Comparison of ENCODE assay signal across 8 cellular contexts in genomic region chr1:98048234-98048633, GRCh38.
A peak's percentile ranks its signal among the peaks of the same experiment; 100 is the strongest.
DNase-seq lines count a peak whose midpoint lies in the region; ATAC-seq, FAIRE-seq and TF ChIP-seq lines count a peak whose summit lies in the region.

No MANE protein-coding gene starts in this region.

- no peaks in the 10 kb centered on the region for H3K36me3 ChIP-seq in GM12878 (ENCODE audit: control insufficient read depth in 2 of 2, insufficient read depth in 2 of 2, low read length in 1 of 2)
- no peaks in the 10 kb centered on the region; the same call in 1 of the 2 replicates for H3K36me3 ChIP-seq in iPS DF 6.9 (ENCODE audit: control insufficient read depth, insufficient read depth, low read length)
- H3K36me3 ChIP-seq in gastrocnemius medialis: no peaks in the 10 kb centered on the region

- H3K4me1 Mint-ChIP-seq in T-helper 17 cell: peaks cover 21% of the 10 kb centered on the region

- no peaks in the 10 kb centered on the region for H3K79me2 ChIP-seq in GM12878 (ENCODE audit: control insufficient read depth, insufficient read depth, low read length)

- H3K27ac ChIP-seq in GM12878 (ENCODE audit: control insufficient read depth, insufficient read depth) (no peak overlapping the region), iPS DF 6.9 (ENCODE audit: low read length) (no peak overlapping the region), gastrocnemius medialis (no peak overlapping the region)

- H3K4me3 ChIP-seq in GM12878 (no peak overlapping the region), iPS DF 6.9 (ENCODE audit: low read length) (peak overlapping the region; percentile 2; the same call in 1 of the 2 replicates), gastrocnemius medialis (peak overlapping the region in 2 of 4 donors; percentile 5 to 14)

- H4K20me1 ChIP-seq in GM12878 (ENCODE audit: control insufficient read depth, insufficient read depth): no peaks in the 10 kb centered on the region

- no peak overlapping the region for H3K27ac Mint-ChIP-seq in T-helper 17 cell

- no peak for TF ChIP-seq CTCF in GM12878 (IDR thresholded peaks at IDR 0.05 in 2 of 3, conservative IDR thresholded peaks at IDR 0.05 in 1 of 3; ENCODE audit: control insufficient read depth in 2 of 3, extremely low read depth in 1 of 3, insufficient read depth in 1 of 3, low read depth in 3 of 3, low read length in 3 of 3)
- TF ChIP-seq CTCF in gastrocnemius medialis (IDR thresholded peaks at IDR 0.05 in 4 of 5, conservative IDR thresholded peaks at IDR 0.05 in 1 of 5): no peak

- H3K9ac ChIP-seq in GM12878 (ENCODE audit: control insufficient read depth, insufficient read depth, low read length): no peak overlapping the region

- no peak overlapping the region for H2AFZ ChIP-seq in GM12878 (ENCODE audit: control insufficient read depth, low read depth, low read length)

- peaks cover 81% of the 10 kb centered on the region for H3K27me3 Mint-ChIP-seq in T-helper 17 cell

- SMC1A ChIA-PET in GM12878 (lab: Charles Lee; ENCODE audit: uncharacterized antibody, unreplicated experiment): interaction anchor here (0.7 to 3.7 kb wide), 10 partner anchors 30 to 913 kb away, joined by 3 to 20 read pairs (median 4); no protein-coding TSS in a partner anchor

- TF ChIP-seq RAD21 in GM12878 (IDR thresholded peaks at IDR 0.05; ENCODE audit: insufficient read depth, low read depth, low read length): no peak

- intact Hi-C loops in GM12878 (cut with micrococcal nuclease; ENCODE audit: unreplicated experiment): no loop called here
- intact Hi-C loops in gastrocnemius medialis (cut with DNase I; ENCODE audit: low total_unique reads): no loop called here

- POLR2A ChIA-PET in GM12878 (lab: Charles Lee): interaction anchor here (1.2 kb wide), 1 partner anchor 661 kb away, joined by 3 read pairs; no protein-coding TSS in a partner anchor

- DNase-seq in NCI-H1092 treated with DMSO at 0.1 percent for 48 hours (lab: John Stamatoyannopoulos, UW): peak; percentile 8
- no peak for DNase-seq in NCI-H1092 (lab: John Stamatoyannopoulos, UW)
- DNase-seq in HuH-7 (ENCODE audit: low spot score): peak; percentile 75
- DNase-seq in T-helper 17 cell: peak in 1 of 3 donors; percentile 62
- DNase-seq in GM12878 (ENCODE audit: low read depth, low spot score): no peak
- no peak for DNase-seq in iPS DF 6.9 (ENCODE audit: low read depth, low spot score)
- peak; percentile 22 to 34 for DNase-seq in gastrocnemius medialis
- DNase-seq in SKM-1 (lab: John Stamatoyannopoulos, UW; ENCODE audit: unreplicated experiment): no peak

- RAD21 ChIA-PET in GM12878 (lab: Charles Lee; ENCODE audit: unreplicated experiment): interaction anchor here (0.6 to 2.3 kb wide), 10 partner anchors 22 to 1001 kb away, joined by 3 to 11 read pairs (median 4); partner anchors contain the start of gene DPYD

- H3K4me1 ChIP-seq in GM12878 (ENCODE audit: control insufficient read depth, insufficient read depth, low read length): no peaks in the 10 kb centered on the region
- peaks cover 5% of the 10 kb centered on the region; the same call in 1 of the 2 replicates for H3K4me1 ChIP-seq in iPS DF 6.9 (ENCODE audit: control insufficient read depth, insufficient read depth, low read length)
- H3K4me1 ChIP-seq in gastrocnemius medialis: peaks cover 5 to 11% of the 10 kb centered on the region in 2 donors

- no peak overlapping the region for H3K4me2 ChIP-seq in GM12878 (ENCODE audit: control insufficient read depth, insufficient read depth)

- peak; percentile 85 for ATAC-seq in T-helper 17 cell
- ATAC-seq in GM12878: peak; percentile 88
- peak in 1 of 2 donors; percentile 81 for ATAC-seq in gastrocnemius medialis

- TF ChIP-seq EP300 in GM12878 (IDR thresholded peaks at IDR 0.05; ENCODE audit: borderline replicate concordance in 1 of 2, control insufficient read depth in 1 of 2, low read depth in 2 of 2, low read length in 2 of 2): no peak

- no peak for FAIRE-seq in GM12878 (lab: Jason Lieb, UNC)

- no peak overlapping the region for H3K4me3 Mint-ChIP-seq in T-helper 17 cell

- 8% methylated on average over 14 of the region's 15 CpGs for WGBS in GM12878 (ENCODE audit: insufficient coverage, insufficient replicate concordance, low lambda C conversion rate, missing lambda C conversion rate)
- no CpG with 5 or more reads among the region's 15 CpGs for WGBS in iPS DF 6.9 (ENCODE audit: insufficient coverage, insufficient read length)

- in situ Hi-C loops in GM12878 (cut with MboI) (loop anchor here (10.0 kb wide), 1 partner anchor 903 kb away; no protein-coding TSS in a partner anchor), gastrocnemius medialis (cut with MboI; ENCODE audit: low sequenced_read_pairs in 4 of 4) (loop anchor here in 1 of 4 donors (25.0 kb wide), 1 partner anchor 1086 kb away; no protein-coding TSS in a partner anchor)

- TF ChIP-seq POLR2A in GM12878 (IDR thresholded peaks at IDR 0.05; ENCODE audit: low read depth, low read length): no peak
- no peak for TF ChIP-seq POLR2A in gastrocnemius medialis (IDR thresholded peaks at IDR 0.05)

- H3K36me3 Mint-ChIP-seq in T-helper 17 cell (ENCODE audit: low read depth): peaks cover 8% of the 10 kb centered on the region

- H3K9me3 ChIP-seq in T-helper 17 cell (ENCODE audit: control insufficient read depth, low read length, poor library complexity, severe bottlenecking) (peaks cover 2% of the 10 kb centered on the region), GM12878 (replicated peaks; ENCODE audit: control insufficient read depth, insufficient read depth, low read length) (no peaks in the 10 kb centered on the region), iPS DF 6.9 (ENCODE audit: control insufficient read depth, insufficient read depth, low read length) (no peaks in the 10 kb centered on the region), gastrocnemius medialis (no peaks in the 10 kb centered on the region)

- H3K27me3 ChIP-seq in GM12878 (replicated peaks in 1 of 2; ENCODE audit: control insufficient read depth in 2 of 2, insufficient read depth in 2 of 2, low read length in 1 of 2) (peaks cover 11 to 24% of the 10 kb centered on the region in 2 experiments), iPS DF 6.9 (ENCODE audit: control insufficient read depth, insufficient read depth, low read length) (peaks cover 46% of the 10 kb centered on the region), gastrocnemius medialis (peaks cover 75 to 82% (median 77%) of the 10 kb centered on the region in 3 donors)

- CTCF ChIA-PET in GM12878 (lab: Yijun Ruan, JAX): interaction anchor here (0.7 to 2.6 kb wide), 15 partner anchors 30 to 1084 kb away, joined by 3 to 10 read pairs (median 3); no protein-coding TSS in a partner anchor

- BruUV-seq in GM12878 (replicated peaks; lab: Mats Ljungman, UMichigan): no TSS peak

TF ChIP-seq in GM12878, 131 proteins besides CTCF, POLR2A, EP300 and RAD21 (continues in another document):
- TF ChIP-seq REST (IDR thresholded peaks at IDR 0.05; ENCODE audit: low read depth, low read length): peak; percentile 98
- no peak for TF ChIP-seq BACH1 (IDR thresholded peaks at IDR 0.05; ENCODE audit: borderline replicate concordance)
- TF ChIP-seq SMC3 (IDR thresholded peaks at IDR 0.05; ENCODE audit: borderline replicate concordance, low read length): 0 out of 2 replicates have a peak, but pooled peaks have one; percentile 6
- TF ChIP-seq SKIL (IDR thresholded peaks at IDR 0.05; ENCODE audit: low read depth, poor library complexity, severe bottlenecking): no peak

Comparison
In these comparisons a context has a peak if more than half of its experiments do, and no peak if none do; other contexts are left out.
1. DNase-seq: peak in NCI-H1092 treated with DMSO at 0.1 percent for 48 hours (single experiment), HuH-7 (single experiment) and gastrocnemius medialis (2 of 2); none in NCI-H1092 (single experiment), GM12878 (single experiment), iPS DF 6.9 (single experiment) and SKM-1 (single experiment).